Comparison of ENCODE assay signal across 17 cellular contexts in genomic region chr1:93275634-93276295, GRCh38.
DNase-seq lines count a peak whose midpoint lies in the region; ATAC-seq and TF ChIP-seq lines count a peak whose summit lies in the region.
"Had no signal": no experiment of that assay in that cellular context is flagged by ENCODE, and none has a peak within 500 bp of the region (broad histone marks: within the 10 kb centered on the region; RNA-seq: fewer than 3 reads in every experiment).

No MANE protein-coding gene starts in this region.

- no peak overlapping the region for H3K4me3 Mint-ChIP-seq in stimulated activated naive B cell treated with anti-CD40 and anti-IgM and Interleukin-4, amounts not matched to agents 10 μg/mL and 1 μg/mL and 100 μg/mL, for 72 hours
- H3K4me3 Mint-ChIP-seq in chondrocyte (ENCODE audit: unreplicated experiment), result no peak overlapping the region
- H3K4me3 Mint-ChIP-seq: activated CD4-positive, alpha-beta memory T cell treated with anti-CD3 and anti-CD28 coated beads for 36 hours; activated naive CD8-positive, alpha-beta T cell treated with anti-CD3 and anti-CD28 coated beads, Interleukin-2, amount 10 ng/mL, durations not matched to agents 7 days and 5 days; activated T-cell treated with anti-CD3 and anti-CD28 coated beads, Interleukin-2, amount 50 U/mL, for 72 hours; IgD-negative memory B cell had no signal

- CTCF ChIA-PET in PC-3 (lab: Charles Lee), result no interaction called here

- H3K36me3 ChIP-seq in PC-3 (ENCODE audit: low read depth, low read length) (no peaks in the 10 kb centered on the region), ascending aorta (no peaks in the 10 kb centered on the region)

- no peak for ATAC-seq in PC-3
- ATAC-seq in stimulated activated naive B cell treated with anti-CD40 and anti-IgM and Interleukin-4, amounts not matched to agents 10 μg/mL and 1 μg/mL and 100 μg/mL, for 72 hours (replicated peaks), result no peak
- ATAC-seq: activated T-cell treated with anti-CD3 and anti-CD28 coated beads, Interleukin-2, amount 50 U/mL, for 72 hours; SK-N-SH treated with all-trans-retinoic acid at 6 μM for 48 hours had no signal

- H2AFZ ChIP-seq in PC-3 (ENCODE audit: low read length), result no peak overlapping the region

- H3K27ac Mint-ChIP-seq in stimulated activated naive B cell treated with anti-CD40 and anti-IgM and Interleukin-4, amounts not matched to agents 10 μg/mL and 1 μg/mL and 100 μg/mL, for 72 hours, result peak overlapping the region; percentile 22
- H3K27ac Mint-ChIP-seq in chondrocyte (ENCODE audit: unreplicated experiment), result no peak overlapping the region
- H3K27ac Mint-ChIP-seq: activated CD4-positive, alpha-beta memory T cell treated with anti-CD3 and anti-CD28 coated beads for 36 hours; activated naive CD8-positive, alpha-beta T cell treated with anti-CD3 and anti-CD28 coated beads, Interleukin-2, amount 10 ng/mL, durations not matched to agents 7 days and 5 days; activated T-cell treated with anti-CD3 and anti-CD28 coated beads, Interleukin-2, amount 50 U/mL, for 72 hours; IgD-negative memory B cell had no signal

- H3K27me3 ChIP-seq in PC-3 (ENCODE audit: low read length), result no peaks in the 10 kb centered on the region
- no peaks in the 10 kb centered on the region for H3K27me3 ChIP-seq in ascending aorta
- H3K27me3 ChIP-seq: tibial nerve had no signal

- DNase-seq in HK-2 (ENCODE audit: unreplicated experiment) (peak; percentile 32), PC-3 (peak; percentile 19), left kidney (ENCODE audit: low read depth, low spot score) (peak; percentile 77), chondrocyte (ENCODE audit: low spot score) (no peak), COLO668 (lab: John Stamatoyannopoulos, UW; ENCODE audit: unreplicated experiment) (no peak), ascending aorta (ENCODE audit: low spot score in 2 of 2) (no peak)
- no peak for DNase-seq in stimulated activated naive B cell treated with anti-CD40 and anti-IgM and Interleukin-4, amounts not matched to agents 10 μg/mL and 1 μg/mL and 100 μg/mL, for 72 hours
- no peak for DNase-seq in stimulated activated naive CD4-positive, alpha-beta T cell (lab: John Stamatoyannopoulos, UW)
- DNase-seq: activated CD4-positive, alpha-beta memory T cell treated with anti-CD3 and anti-CD28 coated beads for 36 hours; activated naive CD8-positive, alpha-beta T cell treated with anti-CD3 and anti-CD28 coated beads, Interleukin-2, amount 10 ng/mL, durations not matched to agents 7 days and 5 days; activated T-cell treated with anti-CD3 and anti-CD28 coated beads, Interleukin-2, amount 50 U/mL, for 72 hours; HCEC 1CT; NCI-H510A had no signal

- H3K9me3 ChIP-seq in PC-3 (ENCODE audit: low read length) (no peaks in the 10 kb centered on the region), ascending aorta (peaks cover 0 to 4% of the 10 kb centered on the region in 2 donors)

- no peak overlapping the region for H3K9ac ChIP-seq in PC-3 (ENCODE audit: low read length)

- H3K4me3 ChIP-seq in PC-3 (ENCODE audit: low read length), result no peak overlapping the region
- H3K4me3 ChIP-seq in ascending aorta, result no peak overlapping the region
- H3K4me3 ChIP-seq: tibial nerve had no signal

- TF ChIP-seq CTCF in PC-3 (conservative IDR thresholded peaks at IDR 0.05; ENCODE audit: low read depth, low read length) (no peak), chondrocyte (IDR thresholded peaks at IDR 0.05) (no peak), ascending aorta (IDR thresholded peaks at IDR 0.05) (no peak)

- H3K4me1 ChIP-seq in PC-3 (ENCODE audit: insufficient read depth, low read length), result no peaks in the 10 kb centered on the region
- H3K4me1 ChIP-seq in ascending aorta, result no peaks in the 10 kb centered on the region
- H3K4me1 ChIP-seq: tibial nerve had no signal

- intact Hi-C loops in PC-3 (cut with micrococcal nuclease), result no loop called here
- intact Hi-C loops in ascending aorta (cut with DNase I), result no loop called here

- no peaks in the 10 kb centered on the region for H3K27me3 Mint-ChIP-seq in stimulated activated naive B cell treated with anti-CD40 and anti-IgM and Interleukin-4, amounts not matched to agents 10 μg/mL and 1 μg/mL and 100 μg/mL, for 72 hours
- H3K27me3 Mint-ChIP-seq in chondrocyte (ENCODE audit: low read depth), result no peaks in the 10 kb centered on the region
- H3K27me3 Mint-ChIP-seq: activated CD4-positive, alpha-beta memory T cell treated with anti-CD3 and anti-CD28 coated beads for 36 hours; activated naive CD8-positive, alpha-beta T cell treated with anti-CD3 and anti-CD28 coated beads, Interleukin-2, amount 10 ng/mL, durations not matched to agents 7 days and 5 days; IgD-negative memory B cell had no signal

- no peaks in the 10 kb centered on the region for H4K20me1 ChIP-seq in PC-3 (ENCODE audit: low read length)

- no peaks in the 10 kb centered on the region for H3K9me2 ChIP-seq in PC-3 (replicated peaks; ENCODE audit: low read length)

- H3K27ac ChIP-seq in PC-3 (ENCODE audit: low read length) (no peak overlapping the region), ascending aorta (no peak overlapping the region)
- H3K27ac ChIP-seq: C4-2B, tibial nerve had no signal

- BruUV-seq in PC-3 (replicated peaks; lab: Mats Ljungman, UMichigan), result no TSS peak

- no peaks in the 10 kb centered on the region for H3K4me1 Mint-ChIP-seq in stimulated activated naive B cell treated with anti-CD40 and anti-IgM and Interleukin-4, amounts not matched to agents 10 μg/mL and 1 μg/mL and 100 μg/mL, for 72 hours
- no peaks in the 10 kb centered on the region for H3K4me1 Mint-ChIP-seq in chondrocyte (ENCODE audit: low read depth)
- H3K4me1 Mint-ChIP-seq: activated naive CD8-positive, alpha-beta T cell treated with anti-CD3 and anti-CD28 coated beads, Interleukin-2, amount 10 ng/mL, durations not matched to agents 7 days and 5 days; IgD-negative memory B cell had no signal

- POLR2A ChIA-PET in PC-3 (lab: Charles Lee; ENCODE audit: unreplicated experiment), result no interaction called here

- no peak overlapping the region for H3K4me2 ChIP-seq in PC-3 (ENCODE audit: low read length)

- H3K36me3 Mint-ChIP-seq in stimulated activated naive B cell treated with anti-CD40 and anti-IgM and Interleukin-4, amounts not matched to agents 10 μg/mL and 1 μg/mL and 100 μg/mL, for 72 hours, result peaks cover 19 to 24% of the 10 kb centered on the region in 2 donors
- peaks cover 12% of the 10 kb centered on the region for H3K36me3 Mint-ChIP-seq in chondrocyte (ENCODE audit: low read depth)

- peaks cover 8 to 11% of the 10 kb centered on the region in 2 donors for H3K9me3 Mint-ChIP-seq in stimulated activated naive B cell treated with anti-CD40 and anti-IgM and Interleukin-4, amounts not matched to agents 10 μg/mL and 1 μg/mL and 100 μg/mL, for 72 hours
- peaks cover 7% of the 10 kb centered on the region for H3K9me3 Mint-ChIP-seq in chondrocyte (ENCODE audit: low read depth)

- H3K79me2 ChIP-seq in PC-3 (ENCODE audit: low read length), result no peaks in the 10 kb centered on the region

- H3F3A ChIP-seq in PC-3 (ENCODE audit: low read length, unreplicated experiment), result no peaks in the 10 kb centered on the region

Comparison
In these comparisons a context has a peak if more than half of its experiments do, and no peak if none do; other contexts are left out.
1. DNase-seq: peak in HK-2 (single experiment), PC-3 (single experiment) and left kidney (single experiment); none in stimulated activated naive B cell treated with anti-CD40 and anti-IgM and Interleukin-4, amounts not matched to agents 10 μg/mL and 1 μg/mL and 100 μg/mL, for 72 hours (single experiment), stimulated activated naive CD4-positive, alpha-beta T cell (0 of 6), chondrocyte (single experiment), COLO668 (single experiment) and ascending aorta (0 of 2).